In genomic region chr5:164861610-164862009, GRCh38 we compare ENCODE assay signal across 2 cellular contexts.
A peak's percentile ranks its signal among the peaks of the same experiment; 100 is the strongest.
TF ChIP-seq lines count a peak whose summit lies in the region.

No MANE protein-coding gene starts in this region.

TF ChIP-seq in HepG2, 621 proteins besides CTCF, POLR2A, EP300 and RAD21:
- TF ChIP-seq PLRG1 (conservative IDR thresholded peaks at IDR 0.05) (no peak), MAFF (IDR thresholded peaks at IDR 0.05; ENCODE audit: low read depth, low read length) (peak; percentile 61), MAFK (conservative IDR thresholded peaks at IDR 0.05 in 1 of 2, IDR thresholded peaks at IDR 0.05 in 1 of 2; ENCODE audit: low read length in 2 of 2) (peak; percentile 27 to 84; a peak in 2 of 4 replicates)

TF ChIP-seq in IMR-90, 13 proteins besides CTCF, POLR2A, EP300 and RAD21:
- TF ChIP-seq CHD1 (IDR thresholded peaks at IDR 0.05; ENCODE audit: low read depth, low read length) (no peak), CEBPB (IDR thresholded peaks at IDR 0.05; ENCODE audit: low read depth, low read length) (no peak), FOS (IDR thresholded peaks at IDR 0.05; ENCODE audit: low read depth, low read length) (no peak), MAFK (IDR thresholded peaks at IDR 0.05; ENCODE audit: low read depth, low read length) (peak; percentile 79), USF2 (IDR thresholded peaks at IDR 0.05; ENCODE audit: low read depth, low read length) (no peak), BHLHE40 (IDR thresholded peaks at IDR 0.05; ENCODE audit: low read depth, low read length) (no peak)
